ENCODE assay signal across 11 cellular contexts in the genomic region with DNA sequence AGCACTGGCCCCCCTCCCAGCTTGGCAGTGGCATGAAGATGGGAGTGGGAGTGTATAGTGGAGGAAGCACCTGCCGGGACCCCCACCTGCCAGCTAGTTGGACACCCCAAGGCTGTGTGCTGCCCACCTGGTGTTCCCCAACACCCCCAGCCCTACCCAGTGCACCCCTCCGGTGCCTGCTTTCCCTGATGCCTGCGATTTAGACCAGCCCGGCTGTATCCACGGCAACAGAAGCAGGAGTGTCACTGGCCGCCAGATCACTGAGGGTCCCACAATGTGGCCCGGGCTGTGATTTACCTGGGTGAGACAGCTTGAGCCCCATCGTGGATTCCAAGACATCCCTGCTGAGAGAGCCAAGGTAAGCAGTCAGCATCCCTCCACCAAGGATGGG. TPM values are rescaled to one million over a fixed set of nuclear protein-coding genes. Genes with fewer than 3 reads are reported as not detected.
DNase-seq lines count a peak whose midpoint lies in the region; ATAC-seq and TF ChIP-seq lines count a peak whose summit lies in the region.
"Had no signal": no experiment of that assay in that cellular context is flagged by ENCODE, and none has a peak within 500 bp of the region (broad histone marks: within the 10 kb centered on the region; RNA-seq: fewer than 3 reads in every experiment).

No MANE protein-coding gene starts in this region.

- H3K4me1 ChIP-seq in right atrium auricular region = no peaks in the 10 kb centered on the region
- H3K4me1 ChIP-seq: Caco-2 had no signal

- peak overlapping the region; percentile 89 for H3K4me3 Mint-ChIP-seq in endothelial cell (ENCODE audit: unreplicated experiment)
- H3K4me3 Mint-ChIP-seq: activated CD4-positive, alpha-beta memory T cell treated with anti-CD3 and anti-CD28 coated beads, Interleukin-2, amount 10 ng/mL, durations not matched to agents 7 days and 5 days had no signal

- H3K4me3 ChIP-seq in right atrium auricular region = peak overlapping the region; percentile 42 to 50
- H3K4me3 ChIP-seq in neural cell (ENCODE audit: low read length) = peak overlapping the region; percentile 79

- intact Hi-C loops in Right ventricle myocardium inferior (cut with DNase I) = no loop called here

- no peaks in the 10 kb centered on the region for H4K20me1 ChIP-seq in neural cell (ENCODE audit: insufficient read depth)

- no peak for ATAC-seq in Right ventricle myocardium inferior
- ATAC-seq in GM21723 (IDR thresholded peaks at IDR 0.05; ENCODE audit: unreplicated experiment) = no peak

- H3K9me2 ChIP-seq in neural cell (ENCODE audit: insufficient read depth, low read length) = no peaks in the 10 kb centered on the region

- peaks cover 9% of the 10 kb centered on the region for H3K27me3 Mint-ChIP-seq in endothelial cell (ENCODE audit: unreplicated experiment)

- no peak overlapping the region for H2AFZ ChIP-seq in neural cell (ENCODE audit: low read depth, low read length)

- peaks cover 11% of the 10 kb centered on the region for H3K4me1 Mint-ChIP-seq in endothelial cell (ENCODE audit: unreplicated experiment)
- H3K4me1 Mint-ChIP-seq: activated CD4-positive, alpha-beta memory T cell treated with anti-CD3 and anti-CD28 coated beads, Interleukin-2, amount 10 ng/mL, durations not matched to agents 7 days and 5 days had no signal

- H3K27me3 ChIP-seq in right atrium auricular region (no peaks in the 10 kb centered on the region), neural cell (ENCODE audit: insufficient read depth, low read depth, low read length) (no peaks in the 10 kb centered on the region)

- H3K79me2 ChIP-seq in neural cell (replicated peaks; ENCODE audit: insufficient read depth, low read length) = peaks cover 49% of the 10 kb centered on the region

- TF ChIP-seq RAD21 in neural cell (conservative IDR thresholded peaks at IDR 0.05) = no peak

- no peak for TF ChIP-seq EP300 in neural cell (conservative IDR thresholded peaks at IDR 0.05; ENCODE audit: poor library complexity, severe bottlenecking)

- DNase-seq in right atrium auricular region (ENCODE audit: low spot score) (no peak), Right ventricle myocardium inferior (ENCODE audit: missing footprints) (no peak), endothelial cell (ENCODE audit: low spot score) (no peak), 8988T (no peak), iPS-NIHi7 (ENCODE audit: extremely low spot score) (no peak)
- DNase-seq in stimulated activated naive CD4-positive, alpha-beta T cell treated with Interleukin-2 at 50 U/mL for 16 hours (lab: John Stamatoyannopoulos, UW) = no peak
- DNase-seq: activated CD4-positive, alpha-beta memory T cell treated with anti-CD3 and anti-CD28 coated beads, Interleukin-2, amount 10 ng/mL, durations not matched to agents 7 days and 5 days; Caco-2; RPMI8226 had no signal

- peak overlapping the region; percentile 83 for H3K9ac ChIP-seq in neural cell (ENCODE audit: low read length)

- no peak for TF ChIP-seq CTCF in right atrium auricular region (IDR thresholded peaks at IDR 0.05)
- no peak for TF ChIP-seq CTCF in endothelial cell (IDR thresholded peaks at IDR 0.05; ENCODE audit: unreplicated experiment)
- no peak for TF ChIP-seq CTCF in neural cell (IDR thresholded peaks at IDR 0.05; ENCODE audit: poor library complexity, severe bottlenecking)

- H3K9me3 Mint-ChIP-seq in endothelial cell (ENCODE audit: unreplicated experiment) = no peaks in the 10 kb centered on the region
- H3K9me3 Mint-ChIP-seq: activated CD4-positive, alpha-beta memory T cell treated with anti-CD3 and anti-CD28 coated beads, Interleukin-2, amount 10 ng/mL, durations not matched to agents 7 days and 5 days had no signal

- no peaks in the 10 kb centered on the region for H3F3A ChIP-seq in neural cell (ENCODE audit: insufficient read depth, low read length, poor library complexity, severe bottlenecking)

- H3K36me3 ChIP-seq in right atrium auricular region (no peaks in the 10 kb centered on the region), neural cell (ENCODE audit: insufficient read depth, low read length) (no peaks in the 10 kb centered on the region)

- H3K9me3 ChIP-seq in right atrium auricular region = no peaks in the 10 kb centered on the region
- no peaks in the 10 kb centered on the region for H3K9me3 ChIP-seq in neural cell (ENCODE audit: low read length)
- H3K9me3 ChIP-seq: Caco-2 had no signal

- peak overlapping the region in 1 of 2 donors; percentile 39 for H3K27ac ChIP-seq in right atrium auricular region
- peak overlapping the region; percentile 56 for H3K27ac ChIP-seq in neural cell (ENCODE audit: low read length)

- no peaks in the 10 kb centered on the region for H3K36me3 Mint-ChIP-seq in endothelial cell (ENCODE audit: low read depth, unreplicated experiment)

- no peak overlapping the region for H3K4me2 ChIP-seq in neural cell (ENCODE audit: low read length)

- H3K27ac Mint-ChIP-seq in endothelial cell (ENCODE audit: unreplicated experiment) = no peak overlapping the region
- H3K27ac Mint-ChIP-seq: activated CD4-positive, alpha-beta memory T cell treated with anti-CD3 and anti-CD28 coated beads, Interleukin-2, amount 10 ng/mL, durations not matched to agents 7 days and 5 days had no signal

TF ChIP-seq in neural cell, 6 proteins besides CTCF, POLR2A, EP300 and RAD21:
- TF ChIP-seq, protein P1, sequence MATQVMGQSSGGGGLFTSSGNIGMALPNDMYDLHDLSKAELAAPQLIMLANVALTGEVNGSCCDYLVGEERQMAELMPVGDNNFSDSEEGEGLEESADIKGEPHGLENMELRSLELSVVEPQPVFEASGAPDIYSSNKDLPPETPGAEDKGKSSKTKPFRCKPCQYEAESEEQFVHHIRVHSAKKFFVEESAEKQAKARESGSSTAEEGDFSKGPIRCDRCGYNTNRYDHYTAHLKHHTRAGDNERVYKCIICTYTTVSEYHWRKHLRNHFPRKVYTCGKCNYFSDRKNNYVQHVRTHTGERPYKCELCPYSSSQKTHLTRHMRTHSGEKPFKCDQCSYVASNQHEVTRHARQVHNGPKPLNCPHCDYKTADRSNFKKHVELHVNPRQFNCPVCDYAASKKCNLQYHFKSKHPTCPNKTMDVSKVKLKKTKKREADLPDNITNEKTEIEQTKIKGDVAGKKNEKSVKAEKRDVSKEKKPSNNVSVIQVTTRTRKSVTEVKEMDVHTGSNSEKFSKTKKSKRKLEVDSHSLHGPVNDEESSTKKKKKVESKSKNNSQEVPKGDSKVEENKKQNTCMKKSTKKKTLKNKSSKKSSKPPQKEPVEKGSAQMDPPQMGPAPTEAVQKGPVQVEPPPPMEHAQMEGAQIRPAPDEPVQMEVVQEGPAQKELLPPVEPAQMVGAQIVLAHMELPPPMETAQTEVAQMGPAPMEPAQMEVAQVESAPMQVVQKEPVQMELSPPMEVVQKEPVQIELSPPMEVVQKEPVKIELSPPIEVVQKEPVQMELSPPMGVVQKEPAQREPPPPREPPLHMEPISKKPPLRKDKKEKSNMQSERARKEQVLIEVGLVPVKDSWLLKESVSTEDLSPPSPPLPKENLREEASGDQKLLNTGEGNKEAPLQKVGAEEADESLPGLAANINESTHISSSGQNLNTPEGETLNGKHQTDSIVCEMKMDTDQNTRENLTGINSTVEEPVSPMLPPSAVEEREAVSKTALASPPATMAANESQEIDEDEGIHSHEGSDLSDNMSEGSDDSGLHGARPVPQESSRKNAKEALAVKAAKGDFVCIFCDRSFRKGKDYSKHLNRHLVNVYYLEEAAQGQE (IDR thresholded peaks at IDR 0.05; ENCODE audit: borderline replicate concordance) = no peak
- TF ChIP-seq POLR2AphosphoS5 (IDR thresholded peaks at IDR 0.05) (no peak), TAF1 (IDR thresholded peaks at IDR 0.05; ENCODE audit: low read depth) (no peak), MXI1 (conservative IDR thresholded peaks at IDR 0.05; ENCODE audit: poor library complexity, severe bottlenecking) (no peak), EZH2 (IDR thresholded peaks at IDR 0.05; ENCODE audit: borderline replicate concordance, insufficient read depth, low read length, poor library complexity, severe bottlenecking) (no peak), SMC3 (conservative IDR thresholded peaks at IDR 0.05; ENCODE audit: poor library complexity) (no peak)

RNA-seq across cellular contexts. Expression of a gene that starts 0.5 kb away (rescaled TPM):
- 1 to 10 TPM in 1 of 2 donors, under 1 TPM in 1; 0.93 to 2.4 TPM for total RNA-seq in right atrium auricular region
- 0.35 TPM for total RNA-seq in Right ventricle myocardium inferior
- 9.4 TPM for total RNA-seq in endothelial cell (ENCODE audit: unreplicated experiment)
- polyA plus RNA-seq in neural cell = 26.9 and 30.8 TPM in 2 replicates
- polyA minus RNA-seq in neural cell = 32.1 and 36.5 TPM in 2 replicates
- total RNA-seq: activated CD4-positive, alpha-beta memory T cell treated with anti-CD3 and anti-CD28 coated beads, Interleukin-2, amount 10 ng/mL, durations not matched to agents 7 days and 5 days had no signal

RNA-seq across cellular contexts. Expression of a gene that starts 33.0 kb away (rescaled TPM):
- 10 to 100 TPM; 39.9 to 44.0 TPM for total RNA-seq in right atrium auricular region
- 34.1 TPM for total RNA-seq in Right ventricle myocardium inferior
- 27.9 TPM for total RNA-seq in endothelial cell (ENCODE audit: unreplicated experiment)
- polyA plus RNA-seq in neural cell = 40.2 and 43.2 TPM in 2 replicates
- polyA minus RNA-seq in neural cell = 23.6 and 24.0 TPM in 2 replicates

RNA-seq across cellular contexts. Expression of a gene that starts 44.8 kb away (rescaled TPM):
- total RNA-seq in right atrium auricular region (1 to 10 TPM; 3.3 to 6.0 TPM), Right ventricle myocardium inferior (3.4 TPM), endothelial cell (ENCODE audit: unreplicated experiment) (10.5 TPM)
- polyA plus RNA-seq in neural cell = 35.4 and 37.5 TPM in 2 replicates
- 46.0 and 53.7 TPM in 2 replicates for polyA minus RNA-seq in neural cell
